Comparison of ENCODE assay signal across 11 cellular contexts in the genomic region with DNA sequence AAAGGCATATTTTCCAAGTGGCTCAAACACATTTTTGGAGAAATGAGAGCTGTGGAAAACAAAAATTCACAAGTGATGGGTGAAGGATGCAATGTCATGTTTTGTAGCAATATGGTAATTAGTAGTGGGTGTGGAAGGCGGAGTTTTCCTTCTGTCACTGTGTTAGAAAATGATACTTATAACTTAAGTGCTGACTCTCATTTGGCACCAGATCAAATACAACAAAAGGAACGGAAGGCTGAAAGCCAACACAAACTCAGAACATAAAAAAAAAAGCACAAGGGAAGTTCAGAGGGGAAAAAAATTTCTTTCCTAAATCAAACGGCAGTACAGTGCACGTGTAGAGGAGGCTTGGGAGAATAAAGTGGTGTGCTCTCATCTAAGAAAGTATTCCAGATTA. TPM values are rescaled to one million over a fixed set of nuclear protein-coding genes. Genes with fewer than 3 reads are reported as not detected.
DNase-seq lines count a peak whose midpoint lies in the region; ATAC-seq and TF ChIP-seq lines count a peak whose summit lies in the region.
"Had no signal": no experiment of that assay in that cellular context is flagged by ENCODE, and none has a peak within 500 bp of the region (broad histone marks: within the 10 kb centered on the region; RNA-seq: fewer than 3 reads in every experiment).

A gene with protein sequence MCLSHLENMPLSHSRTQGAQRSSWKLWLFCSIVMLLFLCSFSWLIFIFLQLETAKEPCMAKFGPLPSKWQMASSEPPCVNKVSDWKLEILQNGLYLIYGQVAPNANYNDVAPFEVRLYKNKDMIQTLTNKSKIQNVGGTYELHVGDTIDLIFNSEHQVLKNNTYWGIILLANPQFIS (minus strand): TSS at position 77 of the 400 bp plus-strand sequence. CDS start 45 bp downstream, at position 32.

- H3F3A ChIP-seq in PC-9 (ENCODE audit: insufficient read depth, low read depth), result peaks cover 20% of the 10 kb centered on the region

- H3K27ac ChIP-seq in PC-9 (peak within 1 kb of the TSS; percentile 87; the same call in 1 of the 2 replicates), osteoblast (ENCODE audit: low read depth, low read length) (no peak within 1 kb of the TSS)

- no peaks in the 10 kb centered on the region for H3K9me2 ChIP-seq in PC-9 (ENCODE audit: insufficient read depth)

- DNase-seq in Daoy (ENCODE audit: low read depth) (peak; percentile 71), PC-9 (no peak), fibroblast of pulmonary artery (ENCODE audit: low read depth) (peak; percentile 71), osteoblast (ENCODE audit: insufficient read length, low spot score, missing footprints) (no peak), GOT3 (lab: John Stamatoyannopoulos, UW) (no peak)
- DNase-seq in activated T-cell treated with anti-CD3 and anti-CD28 coated beads, Interleukin-2, amount 50 U/mL, for 1 hour, result no peak
- DNase-seq in activated T-helper 1 cell treated with anti-CD3 and anti-CD28 coated beads, Interleukin-12 subunit alpha, Interleukin-12 subunit beta, Interleukin-2, Interleukin-4 antibody, amounts not matched to agents 30 ng/mL and 10 ng/mL and 1 ng/mL, durations not matched to agents 14 hours and 24 hours and 36 hours (ENCODE audit: low spot score), result no peak
- DNase-seq: activated gamma-delta T cell treated with Interleukin-2 at 50 U/mL for 16 hours; effector memory CD8-positive, alpha-beta T cell had no signal

- H3K9me3 ChIP-seq in PC-9 (ENCODE audit: insufficient read depth, low read depth) (peaks cover 1% of the 10 kb centered on the region), osteoblast (ENCODE audit: low read depth, low read length) (no peaks in the 10 kb centered on the region)

- no peak within 1 kb of the TSS for H3K27ac Mint-ChIP-seq in activated T-helper 1 cell treated with anti-CD3 and anti-CD28 coated beads, Interleukin-12 subunit alpha, Interleukin-12 subunit beta, Interleukin-2, Interleukin-4 antibody, amounts not matched to agents 30 ng/mL and 10 ng/mL and 1 ng/mL, durations not matched to agents 14 hours and 24 hours and 36 hours
- H3K27ac Mint-ChIP-seq: effector memory CD8-positive, alpha-beta T cell; WTC11 had no signal

- 0 out of 2 replicates have a peak within 1 kb of the TSS, but pooled peaks have one; percentile 53 for H3K4me2 ChIP-seq in PC-9
- H3K4me2 ChIP-seq in osteoblast (ENCODE audit: insufficient read depth, low read length), result peak within 1 kb of the TSS; percentile 19

- no peaks in the 10 kb centered on the region for H3K4me1 Mint-ChIP-seq in activated T-helper 1 cell treated with anti-CD3 and anti-CD28 coated beads, Interleukin-12 subunit alpha, Interleukin-12 subunit beta, Interleukin-2, Interleukin-4 antibody, amounts not matched to agents 30 ng/mL and 10 ng/mL and 1 ng/mL, durations not matched to agents 14 hours and 24 hours and 36 hours (ENCODE audit: low read depth)
- H3K4me1 Mint-ChIP-seq: WTC11 had no signal

- H3K4me3 ChIP-seq in PC-9 (no peak within 1 kb of the TSS), fibroblast of pulmonary artery (replicated peaks; ENCODE audit: low read depth, low read length) (no peak within 1 kb of the TSS), osteoblast (ENCODE audit: insufficient read depth, low read length) (no peak within 1 kb of the TSS)

- no peak within 1 kb of the TSS for H3K4me3 Mint-ChIP-seq in activated T-helper 1 cell treated with anti-CD3 and anti-CD28 coated beads, Interleukin-12 subunit alpha, Interleukin-12 subunit beta, Interleukin-2, Interleukin-4 antibody, amounts not matched to agents 30 ng/mL and 10 ng/mL and 1 ng/mL, durations not matched to agents 14 hours and 24 hours and 36 hours
- H3K4me3 Mint-ChIP-seq: effector memory CD8-positive, alpha-beta T cell; WTC11 had no signal

- H3K9me3 Mint-ChIP-seq in activated T-helper 1 cell treated with anti-CD3 and anti-CD28 coated beads, Interleukin-12 subunit alpha, Interleukin-12 subunit beta, Interleukin-2, Interleukin-4 antibody, amounts not matched to agents 30 ng/mL and 10 ng/mL and 1 ng/mL, durations not matched to agents 14 hours and 24 hours and 36 hours, result no peaks in the 10 kb centered on the region
- H3K9me3 Mint-ChIP-seq: effector memory CD8-positive, alpha-beta T cell; WTC11 had no signal

- POLR2A ChIA-PET in PC-9 (lab: Charles Lee; ENCODE audit: unreplicated experiment), result no interaction called here

- H3K79me2 ChIP-seq in PC-9 (ENCODE audit: low read depth), result no peaks in the 10 kb centered on the region
- H3K79me2 ChIP-seq in osteoblast (ENCODE audit: insufficient read depth, low read length), result no peaks in the 10 kb centered on the region

- no TSS peak for BruUV-seq in PC-9 (replicated peaks; lab: Mats Ljungman, UMichigan)

- CTCF ChIA-PET in PC-9 (lab: Charles Lee), result no interaction called here

- no peak for TF ChIP-seq CTCF in PC-9 (conservative IDR thresholded peaks at IDR 0.05)
- TF ChIP-seq CTCF in fibroblast of pulmonary artery (IDR thresholded peaks at IDR 0.05; ENCODE audit: low read length, missing control alignments), result no peak
- no peak for TF ChIP-seq CTCF in osteoblast (IDR thresholded peaks at IDR 0.05; ENCODE audit: extremely low read depth, low read depth, low read length)

- H3K36me3 Mint-ChIP-seq in activated T-helper 1 cell treated with anti-CD3 and anti-CD28 coated beads, Interleukin-12 subunit alpha, Interleukin-12 subunit beta, Interleukin-2, Interleukin-4 antibody, amounts not matched to agents 30 ng/mL and 10 ng/mL and 1 ng/mL, durations not matched to agents 14 hours and 24 hours and 36 hours (ENCODE audit: low read depth), result no peaks in the 10 kb centered on the region
- H3K36me3 Mint-ChIP-seq: WTC11 had no signal

- intact Hi-C loops in PC-9 (cut with micrococcal nuclease; ENCODE audit: unreplicated experiment), result loop anchor here (10.0 kb wide), 2 partner anchors 374 to 1104 kb away; a partner anchor contains a TSS
- intact Hi-C loops in activated T-helper 1 cell treated with anti-CD3 and anti-CD28 coated beads, Interleukin-12 subunit alpha, Interleukin-12 subunit beta, Interleukin-2, Interleukin-4 antibody, amounts not matched to agents 30 ng/mL and 10 ng/mL and 1 ng/mL, durations not matched to agents 14 hours and 24 hours and 36 hours (cut with micrococcal nuclease), result no loop called here

- H3K27me3 ChIP-seq in PC-9 (ENCODE audit: insufficient read depth, low read depth), result no peaks in the 10 kb centered on the region
- H3K27me3 ChIP-seq in osteoblast (ENCODE audit: insufficient read depth, low read length), result no peaks in the 10 kb centered on the region

- H4K20me1 ChIP-seq in PC-9 (ENCODE audit: insufficient read depth) (no peaks in the 10 kb centered on the region), osteoblast (ENCODE audit: insufficient read depth, low read length) (no peaks in the 10 kb centered on the region)

- peaks cover 8% of the 10 kb centered on the region for H3K27me3 Mint-ChIP-seq in activated T-helper 1 cell treated with anti-CD3 and anti-CD28 coated beads, Interleukin-12 subunit alpha, Interleukin-12 subunit beta, Interleukin-2, Interleukin-4 antibody, amounts not matched to agents 30 ng/mL and 10 ng/mL and 1 ng/mL, durations not matched to agents 14 hours and 24 hours and 36 hours (ENCODE audit: insufficient read depth)

- no peak for ATAC-seq in HG03045 (IDR thresholded peaks at IDR 0.05; ENCODE audit: unreplicated experiment)
- ATAC-seq: effector memory CD8-positive, alpha-beta T cell; WTC11 had no signal

- H3K4me1 ChIP-seq in PC-9 (replicated peaks; ENCODE audit: insufficient read depth), result peaks cover 36% of the 10 kb centered on the region
- peaks cover 15% of the 10 kb centered on the region for H3K4me1 ChIP-seq in osteoblast (ENCODE audit: insufficient read depth, low read length)

- H3K36me3 ChIP-seq in PC-9 (ENCODE audit: low read depth) (no peaks in the 10 kb centered on the region), osteoblast (ENCODE audit: insufficient read depth, low read length) (no peaks in the 10 kb centered on the region)

- no peak within 1 kb of the TSS for H2AFZ ChIP-seq in PC-9
- no peak within 1 kb of the TSS for H2AFZ ChIP-seq in osteoblast (ENCODE audit: low read length)

RNA-seq across cellular contexts. Expression of the gene that starts here (rescaled TPM):
- 1.0 and 1.2 TPM in 2 replicates for total RNA-seq in Daoy (2014; rRNA removed; shearing (Covaris generic))
- total RNA-seq in PC-9 (2021) (0.81 TPM in 1 of 2 replicates, not detected in the other), osteoblast (0.29 and 0.36 TPM in 2 replicates)
- total RNA-seq in activated T-helper 1 cell treated with anti-CD3 and anti-CD28 coated beads, Interleukin-12 subunit alpha, Interleukin-12 subunit beta, Interleukin-2, Interleukin-4 antibody, amounts not matched to agents 30 ng/mL and 10 ng/mL and 1 ng/mL, durations not matched to agents 14 hours and 24 hours and 36 hours, result not detected in 2 replicates
- total RNA-seq: WTC11 had no signal

Comparison
In these comparisons a context has a peak if more than half of its experiments do, and no peak if none do; other contexts are left out.
1. DNase-seq: peak in Daoy (single experiment) and fibroblast of pulmonary artery (single experiment); none in PC-9 (0 of 2), osteoblast (single experiment), GOT3 (single experiment), activated T-cell treated with anti-CD3 and anti-CD28 coated beads, Interleukin-2, amount 50 U/mL, for 1 hour (single experiment) and activated T-helper 1 cell treated with anti-CD3 and anti-CD28 coated beads, Interleukin-12 subunit alpha, Interleukin-12 subunit beta, Interleukin-2, Interleukin-4 antibody, amounts not matched to agents 30 ng/mL and 10 ng/mL and 1 ng/mL, durations not matched to agents 14 hours and 24 hours and 36 hours (single experiment).